14 cellular contexts compared by ENCODE assay signal in the genomic region with DNA sequence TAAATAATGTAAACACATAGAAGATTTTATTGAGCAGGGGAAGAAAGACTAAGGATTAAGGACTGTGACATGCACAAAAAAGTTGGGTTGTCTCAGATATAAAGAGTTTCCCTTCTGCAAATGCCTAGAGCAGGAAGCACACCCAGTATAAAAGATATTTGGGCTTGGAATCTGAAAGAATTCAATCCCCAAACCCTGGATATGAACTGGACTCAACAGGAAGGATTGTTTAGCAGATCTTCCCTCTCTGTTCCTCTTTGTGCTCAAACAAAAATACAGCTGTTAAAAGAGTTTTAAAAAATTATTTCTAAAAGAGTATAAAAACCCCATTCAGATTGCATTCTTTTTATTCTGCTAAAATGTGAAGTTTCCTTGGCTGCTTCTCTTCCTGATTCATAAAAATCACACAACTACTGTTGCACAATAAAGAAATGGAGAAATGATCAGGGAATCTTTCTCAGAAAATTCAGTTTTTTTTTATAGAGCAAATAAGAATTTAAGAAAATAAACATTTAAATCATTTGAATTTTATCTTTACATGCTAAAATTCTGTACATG.
DNase-seq lines count a peak whose midpoint lies in the region; ATAC-seq and TF ChIP-seq lines count a peak whose summit lies in the region.
"Had no signal": no experiment of that assay in that cellular context is flagged by ENCODE, and none has a peak within 500 bp of the region (broad histone marks: within the 10 kb centered on the region; RNA-seq: fewer than 3 reads in every experiment).

No MANE protein-coding gene starts in this region.

- H3K9me3 ChIP-seq in SJSA1 (replicated peaks) (no peaks in the 10 kb centered on the region), gastrocnemius medialis (no peaks in the 10 kb centered on the region)
- H3K9me3 ChIP-seq: SJCRH30 had no signal

- intact Hi-C loops in gastrocnemius medialis (cut with DNase I; ENCODE audit: low total_unique reads) = no loop called here

- H3K36me3 ChIP-seq in SJSA1 (peaks cover 14% of the 10 kb centered on the region), gastrocnemius medialis (no peaks in the 10 kb centered on the region)
- H3K36me3 ChIP-seq: SJCRH30 had no signal

- TF ChIP-seq POLR2A in gastrocnemius medialis (IDR thresholded peaks at IDR 0.05) = no peak

- DNase-seq in GF-D8 (lab: John Stamatoyannopoulos, UW) (peak; percentile 7), SJSA1 (ENCODE audit: low read depth in 1 of 2, low spot score in 2 of 2) (no peak), fibroblast of peridontal ligament (ENCODE audit: extremely low read depth) (peak; percentile 65), gastrocnemius medialis (no peak), DMS114 treated with DMSO at 0.1 percent for 48 hours (lab: John Stamatoyannopoulos, UW; ENCODE audit: unreplicated experiment) (no peak), NCI-H524 treated with DMSO at 0.1 percent for 48 hours (lab: John Stamatoyannopoulos, UW) (no peak), NCI-H1092 treated with DMSO at 0.1 percent for 48 hours (lab: John Stamatoyannopoulos, UW) (no peak)
- DNase-seq: activated CD4-positive, alpha-beta T cell treated with anti-CD3 and anti-CD28 coated beads for 36 hours; activated naive CD8-positive, alpha-beta T cell treated with anti-CD3 and anti-CD28 coated beads, Interleukin-2, amount 10 ng/mL, durations not matched to agents 7 days and 5 days; activated T-cell treated with anti-CD3 and anti-CD28 coated beads for 4 hours; naive thymus-derived CD4-positive, alpha-beta T cell; SJCRH30; substantia nigra had no signal

- TF ChIP-seq CTCF in gastrocnemius medialis (IDR thresholded peaks at IDR 0.05 in 4 of 5, conservative IDR thresholded peaks at IDR 0.05 in 1 of 5) = no peak

- H3K27me3 ChIP-seq in SJSA1 (replicated peaks) (no peaks in the 10 kb centered on the region), gastrocnemius medialis (no peaks in the 10 kb centered on the region)
- H3K27me3 ChIP-seq: SJCRH30 had no signal

- H3K4me1 ChIP-seq in SJSA1 (replicated peaks) (peaks cover 53% of the 10 kb centered on the region), gastrocnemius medialis (peaks cover 91% of the 10 kb centered on the region in 2 donors)
- H3K4me1 ChIP-seq: SJCRH30 had no signal

- H3K27ac ChIP-seq in SJSA1 (peak overlapping the region; percentile 44), gastrocnemius medialis (peak overlapping the region; percentile 68 to 99 (median 84))
- H3K27ac ChIP-seq: SJCRH30 had no signal

- in situ Hi-C loops in gastrocnemius medialis (cut with MboI; ENCODE audit: low sequenced_read_pairs in 4 of 4) = no loop called here

- H3K4me3 ChIP-seq in SJSA1 = no peak overlapping the region
- H3K4me3 ChIP-seq in gastrocnemius medialis = no peak overlapping the region
- H3K4me3 ChIP-seq: SJCRH30 had no signal

- ATAC-seq in gastrocnemius medialis = no peak
- ATAC-seq in GM19395 (IDR thresholded peaks at IDR 0.05; ENCODE audit: unreplicated experiment) = no peak
- ATAC-seq: activated CD4-positive, alpha-beta T cell treated with anti-CD3 and anti-CD28 coated beads for 36 hours; naive thymus-derived CD4-positive, alpha-beta T cell had no signal

Comparison
In these comparisons a context has a peak if more than half of its experiments do, and no peak if none do; other contexts are left out.
1. DNase-seq: peak in GF-D8 (single experiment) and fibroblast of peridontal ligament (single experiment); none in SJSA1 (0 of 2), gastrocnemius medialis (0 of 2), DMS114 treated with DMSO at 0.1 percent for 48 hours (single experiment), NCI-H524 treated with DMSO at 0.1 percent for 48 hours (single experiment) and NCI-H1092 treated with DMSO at 0.1 percent for 48 hours (single experiment).